18 cellular contexts compared by ENCODE assay signal in genomic region chr11:72263363-72263762, GRCh38.
DNase-seq lines count a peak whose midpoint lies in the region; ATAC-seq and TF ChIP-seq lines count a peak whose summit lies in the region.
"Had no signal": no experiment of that assay in that cellular context is flagged by ENCODE, and none has a peak within 500 bp of the region (broad histone marks: within the 10 kb centered on the region; RNA-seq: fewer than 3 reads in every experiment).

No MANE protein-coding gene starts in this region.

- no peak for ATAC-seq in HG03196 (IDR thresholded peaks at IDR 0.05; ENCODE audit: unreplicated experiment)
- ATAC-seq in GM18511 (IDR thresholded peaks at IDR 0.05; ENCODE audit: unreplicated experiment) = no peak
- ATAC-seq in HG03571 (IDR thresholded peaks at IDR 0.05; ENCODE audit: unreplicated experiment) = no peak

- DNase-seq in EL = peak; percentile 58
- DNase-seq in OCI-M1 (lab: John Stamatoyannopoulos, UW) = peak; percentile 92
- peak; percentile 78 for DNase-seq in choroid plexus epithelial cell (ENCODE audit: low read depth)
- peak; percentile 45 for DNase-seq in non-pigmented ciliary epithelial cell (ENCODE audit: low read depth)
- DNase-seq in coronary artery (ENCODE audit: low spot score) = no peak
- DNase-seq: activated CD4-positive, alpha-beta T cell treated with anti-CD3 and anti-CD28 coated beads, Interleukin-2, amount 10 ng/mL, durations not matched to agents 7 days and 5 days; activated T-cell treated with anti-CD3 and anti-CD28 coated beads, Interleukin-2, amount 50 U/mL, for 72 hours; aorta; COR-L47; effector memory CD4-positive, alpha-beta T cell; hypothalamus; nephron progenitor cell; NK-92 treated with Interleukin-12 subunit alpha and Interleukin-12 subunit beta, amount 100 ng/mL, for 24 hours; SW 1271 had no signal

- TF ChIP-seq CTCF in choroid plexus epithelial cell (conservative IDR thresholded peaks at IDR 0.05; ENCODE audit: low read depth, low read length) (no peak), coronary artery (IDR thresholded peaks at IDR 0.05) (no peak)

- no peak overlapping the region for H3K27ac ChIP-seq in coronary artery
- H3K27ac ChIP-seq: skin epidermis had no signal

- no peak overlapping the region for H3K4me3 ChIP-seq in choroid plexus epithelial cell (ENCODE audit: low read depth, low read length)
- no peak overlapping the region for H3K4me3 ChIP-seq in coronary artery
- H3K4me3 ChIP-seq: skin epidermis had no signal
